Comparison of ENCODE assay signal across 12 cellular contexts in the genomic region with DNA sequence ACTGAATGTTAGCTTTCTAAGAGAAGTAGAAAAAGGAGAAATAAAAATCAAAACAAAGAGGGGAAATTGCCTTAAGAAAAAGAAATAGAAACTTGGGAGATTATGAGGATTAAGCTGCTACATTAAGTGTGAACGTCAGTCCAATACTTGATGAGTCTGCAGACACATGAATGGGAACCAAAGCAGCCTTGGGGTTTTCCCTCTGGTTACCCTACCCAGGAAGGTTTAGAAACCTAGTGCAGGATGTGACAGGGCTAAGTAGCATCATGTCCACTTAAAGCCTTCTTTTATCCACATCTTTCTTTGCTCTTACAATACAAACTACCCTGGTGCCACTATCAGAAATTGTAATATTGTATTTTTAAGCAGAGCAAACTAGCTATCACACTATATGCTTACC. TPM values are rescaled to one million over a fixed set of nuclear protein-coding genes. Genes with fewer than 3 reads are reported as not detected.
DNase-seq lines count a peak whose midpoint lies in the region; ATAC-seq, FAIRE-seq and TF ChIP-seq lines count a peak whose summit lies in the region.
"Had no signal": no experiment of that assay in that cellular context is flagged by ENCODE, and none has a peak within 500 bp of the region (broad histone marks: within the 10 kb centered on the region; RNA-seq: fewer than 3 reads in every experiment).

No MANE protein-coding gene starts in this region.

- H3K27me3 ChIP-seq in MM.1S (replicated peaks; ENCODE audit: insufficient read depth, low read length): no peaks in the 10 kb centered on the region
- H3K27me3 ChIP-seq in pancreas: no peaks in the 10 kb centered on the region

- H3K4me2 ChIP-seq in MM.1S (ENCODE audit: low read depth, low read length): peak overlapping the region; percentile 17; the same call in 1 of the 2 replicates

- no peak for TF ChIP-seq POLR2A in erythroblast (IDR thresholded peaks at IDR 0.05; ENCODE audit: low read length)

- H3K4me3 ChIP-seq in MM.1S (ENCODE audit: low read length): no peak overlapping the region
- no peak overlapping the region for H3K4me3 ChIP-seq in pancreas

- 91 to 100% methylated on average over 1 of the region's 1 CpG for WGBS in pancreas, 2 donors

- FAIRE-seq in pancreas (lab: Jason Lieb, UNC): no peak

- intact Hi-C loops in pancreas (cut with DNase I): no loop called here

- H3K9me2 ChIP-seq in MM.1S (replicated peaks; ENCODE audit: insufficient read depth, low read length): no peaks in the 10 kb centered on the region

- H3F3A ChIP-seq in MM.1S (ENCODE audit: insufficient read depth, low read length): peaks cover 13% of the 10 kb centered on the region

- no peaks in the 10 kb centered on the region for H4K20me1 ChIP-seq in MM.1S (ENCODE audit: insufficient read depth, low read length)

- H3K4me1 ChIP-seq in MM.1S (ENCODE audit: low read length) (peaks cover 18% of the 10 kb centered on the region), pancreas (no peaks in the 10 kb centered on the region)

- no peak overlapping the region for H2AFZ ChIP-seq in MM.1S (ENCODE audit: low read length)

- peak overlapping the region; percentile 36; the same call in 1 of the 2 replicates for H3K27ac ChIP-seq in MM.1S (ENCODE audit: low read length)
- H3K27ac ChIP-seq in pancreas: no peak overlapping the region

- 0 out of 2 replicates have a peak overlapping the region, but pooled peaks have one; percentile 3 for H3K9ac ChIP-seq in MM.1S (ENCODE audit: low read length)

- no peaks in the 10 kb centered on the region for H3K79me2 ChIP-seq in MM.1S (ENCODE audit: low read length)

- ATAC-seq in GM18511 (IDR thresholded peaks at IDR 0.05; ENCODE audit: unreplicated experiment): peak; percentile 95
- ATAC-seq in GM19463 (IDR thresholded peaks at IDR 0.05; ENCODE audit: unreplicated experiment): peak; percentile 94
- ATAC-seq in HG02852 (IDR thresholded peaks at IDR 0.05; ENCODE audit: unreplicated experiment): peak; percentile 93
- no peak for ATAC-seq in pancreas
- ATAC-seq: naive thymus-derived CD4-positive, alpha-beta T cell; right cardiac atrium; T-helper 17 cell had no signal

- H3K36me3 ChIP-seq in MM.1S (replicated peaks; ENCODE audit: insufficient read depth, low read length) (no peaks in the 10 kb centered on the region), pancreas (peaks cover 0 to 6% (median 3%) of the 10 kb centered on the region in 3 donors)

- no peak for TF ChIP-seq CTCF in MM.1S (IDR thresholded peaks at IDR 0.05; ENCODE audit: low read length)
- TF ChIP-seq CTCF in pancreas (IDR thresholded peaks at IDR 0.05): no peak

- H3K9me3 ChIP-seq in MM.1S (replicated peaks; ENCODE audit: insufficient read depth, low read length) (no peaks in the 10 kb centered on the region), pancreas (no peaks in the 10 kb centered on the region)

- peak; percentile 86 for DNase-seq in MM.1S
- DNase-seq in erythroblast (lab: John Stamatoyannopoulos, UW): no peak
- no peak for DNase-seq in pancreas
- DNase-seq in activated effector memory CD4-positive, alpha-beta T cell treated with Interleukin-2 at 50 U/mL for 16 hours: no peak
- DNase-seq: activated CD4-positive, alpha-beta T cell treated with anti-CD3 and anti-CD28 coated beads, Interleukin-2, amount 50 U/mL, for 1 hour; EL; naive thymus-derived CD4-positive, alpha-beta T cell; right cardiac atrium; T-helper 17 cell had no signal

RNA-seq across cellular contexts. Expression of gene SLC35F5, which starts 22.3 kb away (rescaled TPM):
- total RNA-seq in pancreas: 10 to 100 TPM; 36.6 to 58.6 (median 41.0) TPM
- polyA plus RNA-seq in pancreas: 10 to 100 TPM; 12.6 to 17.8 TPM

Comparison
In these comparisons a context has a peak if more than half of its experiments do, and no peak if none do; other contexts are left out.
1. ATAC-seq: peak in GM18511 (single experiment), GM19463 (single experiment) and HG02852 (single experiment); none in pancreas (0 of 4).